In genomic region chr3:178434206-178434805, GRCh38 we compare ENCODE assay signal across 9 cellular contexts.
DNase-seq lines count a peak whose midpoint lies in the region; ATAC-seq, FAIRE-seq and TF ChIP-seq lines count a peak whose summit lies in the region.
"Had no signal": no experiment of that assay in that cellular context is flagged by ENCODE, and none has a peak within 500 bp of the region (broad histone marks: within the 10 kb centered on the region; RNA-seq: fewer than 3 reads in every experiment).

No MANE protein-coding gene starts in this region.

- H3K27me3 Mint-ChIP-seq in activated CD8-positive, alpha-beta T cell treated with anti-CD3 and anti-CD28 coated beads, Interleukin-2, amount 10 ng/mL, durations not matched to agents 7 days and 5 days (ENCODE audit: low read depth) = no peaks in the 10 kb centered on the region

- FAIRE-seq in TTC549 (lab: Jason Lieb, UNC) = peak; percentile 49

- CTCF ChIA-PET in GM10248 (lab: Yijun Ruan, JAX) = interaction anchor here (0.9 to 5.1 kb wide), 17 partner anchors 10 to 882 kb away, joined by 3 to 51 read pairs (median 4); no protein-coding TSS in a partner anchor
- CTCF ChIA-PET in activated CD8-positive, alpha-beta T cell treated with anti-CD3 and anti-CD28 coated beads, Interleukin-2, amount 10 ng/mL, durations not matched to agents 7 days and 5 days (lab: Charles Lee) = interaction anchor here (1.7 kb wide), 1 partner anchor 11 kb away, joined by 5 read pairs; no protein-coding TSS in a partner anchor

- DNase-seq in GM10248 (ENCODE audit: extremely low spot score) (no peak), MV-4-11 (lab: John Stamatoyannopoulos, UW) (peak; percentile 3), medulla oblongata (ENCODE audit: extremely low spot score) (peak; percentile 54), 8988T (no peak), T-helper 2 cell (no peak)
- DNase-seq in activated CD8-positive, alpha-beta T cell treated with anti-CD3 and anti-CD28 coated beads, Interleukin-2, amount 10 ng/mL, durations not matched to agents 7 days and 5 days = no peak
- no peak for DNase-seq in stimulated activated CD4-positive, alpha-beta T cell treated with anti-CD3 and anti-CD28 coated beads, Interleukin-4, amount 100 ng/mL, for 24 hours
- DNase-seq: sigmoid colon had no signal

- no peaks in the 10 kb centered on the region for H3K4me1 Mint-ChIP-seq in activated CD8-positive, alpha-beta T cell treated with anti-CD3 and anti-CD28 coated beads, Interleukin-2, amount 10 ng/mL, durations not matched to agents 7 days and 5 days (ENCODE audit: low read depth)

- POLR2A ChIA-PET in GM10248 (lab: Yijun Ruan, JAX) = no interaction called here
- POLR2A ChIA-PET in activated CD8-positive, alpha-beta T cell treated with anti-CD3 and anti-CD28 coated beads, Interleukin-2, amount 10 ng/mL, durations not matched to agents 7 days and 5 days (lab: Charles Lee) = no interaction called here

- H3K9me3 Mint-ChIP-seq in activated CD8-positive, alpha-beta T cell treated with anti-CD3 and anti-CD28 coated beads, Interleukin-2, amount 10 ng/mL, durations not matched to agents 7 days and 5 days (ENCODE audit: insufficient read depth) = no peaks in the 10 kb centered on the region

- peak; percentile 34 for TF ChIP-seq CTCF in GM10248 (IDR thresholded peaks at IDR 0.05; ENCODE audit: control extremely low read depth, extremely low read depth, low read depth, missing control alignments)

- no peak for ATAC-seq in activated CD8-positive, alpha-beta T cell treated with anti-CD3 and anti-CD28 coated beads, Interleukin-2, amount 10 ng/mL, durations not matched to agents 7 days and 5 days

- no peaks in the 10 kb centered on the region for H3K36me3 Mint-ChIP-seq in activated CD8-positive, alpha-beta T cell treated with anti-CD3 and anti-CD28 coated beads, Interleukin-2, amount 10 ng/mL, durations not matched to agents 7 days and 5 days (ENCODE audit: low read depth)

- H3K4me3 Mint-ChIP-seq in activated CD8-positive, alpha-beta T cell treated with anti-CD3 and anti-CD28 coated beads, Interleukin-2, amount 10 ng/mL, durations not matched to agents 7 days and 5 days = no peak overlapping the region

- no peak overlapping the region for H3K27ac Mint-ChIP-seq in activated CD8-positive, alpha-beta T cell treated with anti-CD3 and anti-CD28 coated beads, Interleukin-2, amount 10 ng/mL, durations not matched to agents 7 days and 5 days

Comparison
In these comparisons a context has a peak if more than half of its experiments do, and no peak if none do; other contexts are left out.
1. DNase-seq: peak in MV-4-11 (single experiment) and medulla oblongata (single experiment); none in GM10248 (single experiment), 8988T (single experiment), activated CD8-positive, alpha-beta T cell treated with anti-CD3 and anti-CD28 coated beads, Interleukin-2, amount 10 ng/mL, durations not matched to agents 7 days and 5 days (single experiment), T-helper 2 cell (0 of 5) and stimulated activated CD4-positive, alpha-beta T cell treated with anti-CD3 and anti-CD28 coated beads, Interleukin-4, amount 100 ng/mL, for 24 hours (single experiment).